8 cellular contexts compared by ENCODE assay signal in genomic region chr16:1812732-1813163, GRCh38. TPM values are rescaled to one million over a fixed set of nuclear protein-coding genes. Genes with fewer than 3 reads are reported as not detected.
A peak's percentile ranks its signal among the peaks of the same experiment; 100 is the strongest.
DNase-seq lines count a peak whose midpoint lies in the region; ATAC-seq and TF ChIP-seq lines count a peak whose summit lies in the region.

No MANE protein-coding gene starts in this region.

- peaks cover 41% of the 10 kb centered on the region for H3K36me3 Mint-ChIP-seq in activated T-helper 17 cell treated with anti-CD3 and anti-CD28 coated beads, Interleukin-2, amount 50 U/mL, for 72 hours (ENCODE audit: low read depth)

- H3K9me3 Mint-ChIP-seq in activated T-helper 17 cell treated with anti-CD3 and anti-CD28 coated beads, Interleukin-2, amount 50 U/mL, for 72 hours: no peaks in the 10 kb centered on the region

- peak; percentile 76 for TF ChIP-seq CTCF in fibroblast of villous mesenchyme (IDR thresholded peaks at IDR 0.05; ENCODE audit: insufficient read depth, low read depth, low read length)

- H3K4me3 ChIP-seq in fibroblast of villous mesenchyme (ENCODE audit: low read depth, low read length): no peak overlapping the region

- ATAC-seq in Right ventricle myocardium inferior (peak; percentile 94), GM19397 (IDR thresholded peaks at IDR 0.05; ENCODE audit: unreplicated experiment) (no peak)
- ATAC-seq in activated T-helper 17 cell treated with anti-CD3 and anti-CD28 coated beads, Interleukin-2, amount 50 U/mL, for 72 hours (replicated peaks): peak; percentile 96

- peak overlapping the region; percentile 20 for H3K4me3 Mint-ChIP-seq in activated T-helper 17 cell treated with anti-CD3 and anti-CD28 coated beads, Interleukin-2, amount 50 U/mL, for 72 hours

- H3K27ac Mint-ChIP-seq in activated T-helper 17 cell treated with anti-CD3 and anti-CD28 coated beads, Interleukin-2, amount 50 U/mL, for 72 hours: peak overlapping the region; percentile 77

- DNase-seq in Right ventricle myocardium inferior (ENCODE audit: missing footprints): peak; percentile 87
- DNase-seq in cardiac septum (ENCODE audit: low spot score): no peak
- DNase-seq in NCI-H748 treated with DMSO at 0.1 percent for 48 hours (lab: John Stamatoyannopoulos, UW): peak; percentile 16
- peak; percentile 91 for DNase-seq in fibroblast of villous mesenchyme (ENCODE audit: low read depth)
- peak; percentile 34 to 96 (median 79) for DNase-seq in posterior cingulate gyrus
- DNase-seq in GF-D8 (lab: John Stamatoyannopoulos, UW): no peak

- peaks cover 9% of the 10 kb centered on the region for H3K4me1 Mint-ChIP-seq in activated T-helper 17 cell treated with anti-CD3 and anti-CD28 coated beads, Interleukin-2, amount 50 U/mL, for 72 hours

- H3K27me3 Mint-ChIP-seq in activated T-helper 17 cell treated with anti-CD3 and anti-CD28 coated beads, Interleukin-2, amount 50 U/mL, for 72 hours: no peaks in the 10 kb centered on the region

- intact Hi-C loops in Right ventricle myocardium inferior (cut with DNase I): no loop called here
- intact Hi-C loops in cardiac septum (cut with DNase I): no loop called here
- intact Hi-C loops in posterior cingulate gyrus (cut with DNase I): no loop called here

RNA-seq across cellular contexts. Expression of gene HAGH, which starts 13.9 kb away (rescaled TPM):
- total RNA-seq in Right ventricle myocardium inferior (171 TPM), cardiac septum (166 TPM), fibroblast of villous mesenchyme (22.5 and 24.6 TPM in 2 replicates)
- 10 to 100 TPM; 40.9 to 42.0 TPM for total RNA-seq in activated T-helper 17 cell treated with anti-CD3 and anti-CD28 coated beads, Interleukin-2, amount 50 U/mL, for 72 hours

RNA-seq across cellular contexts. Expression of gene FAHD1, which starts 14.3 kb away (rescaled TPM):
- total RNA-seq in Right ventricle myocardium inferior (28.3 TPM), cardiac septum (20.5 TPM), fibroblast of villous mesenchyme (51.8 and 63.8 TPM in 2 replicates)
- total RNA-seq in activated T-helper 17 cell treated with anti-CD3 and anti-CD28 coated beads, Interleukin-2, amount 50 U/mL, for 72 hours: 10 to 100 TPM; 19.2 to 19.3 TPM

RNA-seq across cellular contexts. Expression of gene IGFALS, which starts 19.2 kb away (rescaled TPM):
- total RNA-seq in Right ventricle myocardium inferior: not detected
- 0.19 TPM for total RNA-seq in cardiac septum
- under 1 TPM; 0.13 to 0.15 TPM for total RNA-seq in activated T-helper 17 cell treated with anti-CD3 and anti-CD28 coated beads, Interleukin-2, amount 50 U/mL, for 72 hours
- total RNA-seq in fibroblast of villous mesenchyme: under 0.01 TPM in 1 of 2 replicates, not detected in the other

RNA-seq across cellular contexts. Expression of gene NUBP2, which starts 30.0 kb away (rescaled TPM):
- total RNA-seq in Right ventricle myocardium inferior: 37.9 TPM
- total RNA-seq in cardiac septum: 32.3 TPM
- total RNA-seq in activated T-helper 17 cell treated with anti-CD3 and anti-CD28 coated beads, Interleukin-2, amount 50 U/mL, for 72 hours: 10 to 100 TPM; 32.6 to 58.8 TPM
- total RNA-seq in fibroblast of villous mesenchyme: 54.8 and 78.0 TPM in 2 replicates

RNA-seq across cellular contexts. Expression of gene SPSB3, which starts 30.4 kb away (rescaled TPM):
- total RNA-seq in Right ventricle myocardium inferior (36.1 TPM), cardiac septum (24.2 TPM), fibroblast of villous mesenchyme (20.3 and 25.5 TPM in 2 replicates)
- 10 to 100 TPM; 20.3 to 21.1 TPM for total RNA-seq in activated T-helper 17 cell treated with anti-CD3 and anti-CD28 coated beads, Interleukin-2, amount 50 U/mL, for 72 hours

Comparison
In these comparisons a context has a peak if more than half of its experiments do, and no peak if none do; other contexts are left out.
1. DNase-seq: peak in Right ventricle myocardium inferior (single experiment), NCI-H748 treated with DMSO at 0.1 percent for 48 hours (single experiment), fibroblast of villous mesenchyme (single experiment) and posterior cingulate gyrus (10 of 10); none in cardiac septum (single experiment) and GF-D8 (single experiment).